Comparison of ENCODE assay signal across 23 cellular contexts in the genomic region with DNA sequence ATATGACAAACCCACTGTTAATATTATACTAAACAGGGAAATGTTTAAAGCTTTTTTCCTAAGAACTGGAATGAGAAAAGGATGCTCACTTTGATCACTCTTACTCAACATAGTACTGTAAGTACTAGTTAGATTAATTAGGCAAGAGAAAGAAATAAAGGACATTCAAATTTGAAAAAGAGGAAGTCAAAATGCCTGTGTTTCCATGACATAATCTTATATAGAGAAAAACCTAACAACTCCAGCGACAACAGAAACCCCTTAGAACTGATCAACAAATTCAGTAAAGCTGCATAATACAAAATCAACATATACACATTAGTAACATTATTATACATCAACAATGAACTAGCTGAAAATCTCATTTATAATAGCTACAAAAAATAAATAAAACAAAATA.
"Had no signal": no experiment of that assay in that cellular context is flagged by ENCODE, and none has a peak within 500 bp of the region (broad histone marks: within the 10 kb centered on the region; RNA-seq: fewer than 3 reads in every experiment).

No MANE protein-coding gene starts in this region.

- ATAC-seq: esophagus mucosa; heart right ventricle; mucosa of descending colon; naive thymus-derived CD8-positive, alpha-beta T cell; psoas muscle; right lobe of liver; stimulated activated effector memory CD8-positive, alpha-beta T cell treated with anti-CD3 and anti-CD28 coated beads, Interleukin-12 subunit alpha, Interleukin-12 subunit beta, amount 100 ng/mL, for 72 hours; stimulated activated naive CD8-positive, alpha-beta T cell treated with anti-CD3 and anti-CD28 coated beads, Interleukin-15, Interleukin-2, amounts not matched to agents 100 U/mL and 50 U/mL, for 24 hours had no signal

- FAIRE-seq: endometrium, frontal cortex, islet of Langerhans, urothelium cell line had no signal

- H3K36me3 ChIP-seq: heart right ventricle, neutrophil, right lobe of liver, suprapubic skin, thyroid gland had no signal

- H3K27ac ChIP-seq: heart right ventricle, neutrophil, psoas muscle, right lobe of liver, suprapubic skin, thyroid gland had no signal

- H3K4me3 Mint-ChIP-seq: naive thymus-derived CD8-positive, alpha-beta T cell; stimulated activated effector memory CD8-positive, alpha-beta T cell treated with anti-CD3 and anti-CD28 coated beads, Interleukin-12 subunit alpha, Interleukin-12 subunit beta, amount 100 ng/mL, for 72 hours; type B pancreatic cell had no signal

- H3K36me3 Mint-ChIP-seq: stimulated activated effector memory CD8-positive, alpha-beta T cell treated with anti-CD3 and anti-CD28 coated beads, Interleukin-12 subunit alpha, Interleukin-12 subunit beta, amount 100 ng/mL, for 72 hours; type B pancreatic cell had no signal

- H3K27me3 ChIP-seq: heart right ventricle, neutrophil, right lobe of liver, suprapubic skin, thyroid gland had no signal

- H3K9me3 Mint-ChIP-seq: type B pancreatic cell had no signal

- H3K27me3 Mint-ChIP-seq: naive thymus-derived CD8-positive, alpha-beta T cell; type B pancreatic cell had no signal

- H3K4me1 ChIP-seq: heart right ventricle, psoas muscle, right lobe of liver, suprapubic skin, thyroid gland had no signal

- H3K9me3 ChIP-seq: neutrophil, right lobe of liver, thyroid gland had no signal

- H3K27ac Mint-ChIP-seq: naive thymus-derived CD8-positive, alpha-beta T cell; stimulated activated effector memory CD8-positive, alpha-beta T cell treated with anti-CD3 and anti-CD28 coated beads, Interleukin-12 subunit alpha, Interleukin-12 subunit beta, amount 100 ng/mL, for 72 hours; type B pancreatic cell had no signal

- H3K4me3 ChIP-seq: heart right ventricle, mucosa of descending colon, psoas muscle, right lobe of liver, suprapubic skin, thyroid gland had no signal

- DNase-seq: effector memory CD4-positive, alpha-beta T cell; heart right ventricle; hypothalamus; kidney glomerular epithelial cell; mammary epithelial cell; mucosa of descending colon; naive thymus-derived CD8-positive, alpha-beta T cell; psoas muscle; retina; right lobe of liver; stimulated activated CD4-positive, alpha-beta T cell treated with anti-CD3 and anti-CD28 coated beads, Interleukin-4, amount 100 ng/mL, for 1 hour; stimulated activated CD8-positive, alpha-beta memory T cell treated with anti-CD3 and anti-CD28 coated beads, Interleukin-4, amount 100 ng/mL, for 48 hours; stimulated activated naive CD8-positive, alpha-beta T cell treated with anti-CD3 and anti-CD28 coated beads, Interleukin-15, Interleukin-2, amounts not matched to agents 100 U/mL and 50 U/mL, for 24 hours; thyroid gland had no signal

- H3K4me1 Mint-ChIP-seq: naive thymus-derived CD8-positive, alpha-beta T cell; stimulated activated effector memory CD8-positive, alpha-beta T cell treated with anti-CD3 and anti-CD28 coated beads, Interleukin-12 subunit alpha, Interleukin-12 subunit beta, amount 100 ng/mL, for 72 hours had no signal
